Comparison of ENCODE assay signal across 26 cellular contexts in genomic region chr5:62373382-62373781, GRCh38. TPM values are rescaled to one million over a fixed set of nuclear protein-coding genes. Genes with fewer than 3 reads are reported as not detected.
A peak's percentile ranks its signal among the peaks of the same experiment; 100 is the strongest.
DNase-seq lines count a peak whose midpoint lies in the region; ATAC-seq, FAIRE-seq and TF ChIP-seq lines count a peak whose summit lies in the region.
"Had no signal": no experiment of that assay in that cellular context is flagged by ENCODE, and none has a peak within 500 bp of the region (broad histone marks: within the 10 kb centered on the region; RNA-seq: fewer than 3 reads in every experiment).

No MANE protein-coding gene starts in this region.

- WGBS in K562 (ENCODE audit: insufficient coverage, low coverage, missing lambda C conversion rate) = 94% methylated on average over 3 of the region's 3 CpGs

- no peak for TF ChIP-seq RAD21 in K562 (CRISPR knock-in tag; conservative IDR thresholded peaks at IDR 0.05 in 1 of 2, IDR thresholded peaks at IDR 0.05 in 1 of 2)

- H3K79me2 ChIP-seq in K562 (ENCODE audit: control insufficient read depth, insufficient read depth, low read length) = no peaks in the 10 kb centered on the region

- DNase-seq in activated naive CD8-positive, alpha-beta T cell treated with anti-CD3 and anti-CD28 coated beads for 36 hours = no peak
- DNase-seq in activated naive CD8-positive, alpha-beta T cell treated with anti-CD3 and anti-CD28 coated beads, Interleukin-2, amount 50 U/mL, for 24 hours = no peak
- DNase-seq in K562 (ENCODE audit: extremely low read depth in 1 of 4, low spot score in 3 of 4) = no peak
- no peak for DNase-seq in stimulated activated effector memory CD8-positive, alpha-beta T cell treated with anti-CD3 and anti-CD28 coated beads, Interleukin-12 subunit alpha, Interleukin-12 subunit beta, amount 100 ng/mL, for 72 hours (ENCODE audit: low spot score in 2 of 2)
- no peak for DNase-seq in posterior cingulate gyrus
- no peak for DNase-seq in NCI-H748 treated with DMSO at 0.1 percent for 48 hours (lab: John Stamatoyannopoulos, UW)
- DNase-seq: AML-193; CD8-positive, alpha-beta memory T cell; DMS 273 treated with DMSO at 0.1 percent for 48 hours; DMS79 treated with DMSO at 0.1 percent for 48 hours; GF-D8; H9; HFFc6; IMR-90; MM.1S; NCI-H2029 treated with DMSO at 0.1 percent for 48 hours; NCI-H526 treated with DMSO at 0.1 percent for 48 hours; Right ventricle myocardium superior; RPMI8226 had no signal

- peaks cover 8% of the 10 kb centered on the region for H3K4me1 Mint-ChIP-seq in activated naive CD8-positive, alpha-beta T cell treated with anti-CD3 and anti-CD28 coated beads for 36 hours
- peaks cover 7% of the 10 kb centered on the region for H3K4me1 Mint-ChIP-seq in activated naive CD8-positive, alpha-beta T cell treated with anti-CD3 and anti-CD28 coated beads, Interleukin-2, amount 50 U/mL, for 24 hours
- peaks cover 12% of the 10 kb centered on the region for H3K4me1 Mint-ChIP-seq in stimulated activated effector memory CD8-positive, alpha-beta T cell treated with anti-CD3 and anti-CD28 coated beads, Interleukin-12 subunit alpha, Interleukin-12 subunit beta, amount 100 ng/mL, for 72 hours
- H3K4me1 Mint-ChIP-seq: GM23338, H9 had no signal

- in situ Hi-C loops in K562 (cut with MboI) = no loop called here

- H3K27ac Mint-ChIP-seq in activated naive CD8-positive, alpha-beta T cell treated with anti-CD3 and anti-CD28 coated beads for 36 hours = peak overlapping the region; percentile 51
- no peak overlapping the region for H3K27ac Mint-ChIP-seq in activated naive CD8-positive, alpha-beta T cell treated with anti-CD3 and anti-CD28 coated beads, Interleukin-2, amount 50 U/mL, for 24 hours
- peak overlapping the region; percentile 54 for H3K27ac Mint-ChIP-seq in stimulated activated effector memory CD8-positive, alpha-beta T cell treated with anti-CD3 and anti-CD28 coated beads, Interleukin-12 subunit alpha, Interleukin-12 subunit beta, amount 100 ng/mL, for 72 hours
- H3K27ac Mint-ChIP-seq: GM23338, H9, HFFc6 had no signal

- no peak overlapping the region for H2AFZ ChIP-seq in K562 (ENCODE audit: low read depth, low read length)
- H2AFZ ChIP-seq: GM23338 had no signal

- no peak overlapping the region for H3K4me3 Mint-ChIP-seq in activated naive CD8-positive, alpha-beta T cell treated with anti-CD3 and anti-CD28 coated beads for 36 hours
- no peak overlapping the region for H3K4me3 Mint-ChIP-seq in activated naive CD8-positive, alpha-beta T cell treated with anti-CD3 and anti-CD28 coated beads, Interleukin-2, amount 50 U/mL, for 24 hours
- no peak overlapping the region for H3K4me3 Mint-ChIP-seq in stimulated activated effector memory CD8-positive, alpha-beta T cell treated with anti-CD3 and anti-CD28 coated beads, Interleukin-12 subunit alpha, Interleukin-12 subunit beta, amount 100 ng/mL, for 72 hours
- H3K4me3 Mint-ChIP-seq: CD8-positive, alpha-beta memory T cell; GM23338; H9; HFFc6 had no signal

- CTCF ChIA-PET in HEK293 (lab: Yijun Ruan, JAX) (interaction anchor here (0.7 kb wide), 2 partner anchors 1427 to 1538 kb away, joined by 3 read pairs; no protein-coding TSS in a partner anchor), K562 (lab: Yijun Ruan, JAX; ENCODE audit: low intra/inter-chr PET ratio) (no interaction called here)

- no peaks in the 10 kb centered on the region for H4K20me1 ChIP-seq in K562 (replicated peaks; ENCODE audit: control insufficient read depth, insufficient read depth, low read length)

- H3K9me3 Mint-ChIP-seq in activated naive CD8-positive, alpha-beta T cell treated with anti-CD3 and anti-CD28 coated beads for 36 hours = no peaks in the 10 kb centered on the region
- no peaks in the 10 kb centered on the region for H3K9me3 Mint-ChIP-seq in activated naive CD8-positive, alpha-beta T cell treated with anti-CD3 and anti-CD28 coated beads, Interleukin-2, amount 50 U/mL, for 24 hours
- H3K9me3 Mint-ChIP-seq in stimulated activated effector memory CD8-positive, alpha-beta T cell treated with anti-CD3 and anti-CD28 coated beads, Interleukin-12 subunit alpha, Interleukin-12 subunit beta, amount 100 ng/mL, for 72 hours = no peaks in the 10 kb centered on the region
- H3K9me3 Mint-ChIP-seq: CD8-positive, alpha-beta memory T cell; GM23338; H9; HFFc6 had no signal

- no peaks in the 10 kb centered on the region for H3K9me3 ChIP-seq in HEK293 (ENCODE audit: control insufficient read depth, insufficient read depth, low read depth, low read length)
- no peaks in the 10 kb centered on the region for H3K9me3 ChIP-seq in K562 (replicated peaks; ENCODE audit: control insufficient read depth, insufficient read depth, low read depth, low read length)
- H3K9me3 ChIP-seq: A549; BLaER1 treated with 17β-estradiol and CSF1 and Interleukin-3, amounts not matched to agents 10 nM and 100 nM; SJSA1 had no signal

- FAIRE-seq in K562 (lab: Jason Lieb, UNC) = no peak
- FAIRE-seq: A549, GM12891 had no signal

- no peak for TF ChIP-seq EP300 in K562 (IDR thresholded peaks at IDR 0.05; ENCODE audit: low read length)

- BruUV-seq in K562 (replicated peaks; lab: Mats Ljungman, UMichigan) = no TSS peak

- H3K4me1 ChIP-seq in HEK293 (ENCODE audit: control insufficient read depth, insufficient read depth, low read length) (no peaks in the 10 kb centered on the region), K562 (replicated peaks in 1 of 2; ENCODE audit: control insufficient read depth in 2 of 2, insufficient read depth in 2 of 2, low read length in 2 of 2) (peaks cover 8 to 9% of the 10 kb centered on the region in 2 experiments)
- H3K4me1 ChIP-seq: BLaER1 treated with 17β-estradiol and CSF1 and Interleukin-3, amounts not matched to agents 10 nM and 100 nM; SJSA1 had no signal

- H3K27me3 Mint-ChIP-seq in activated naive CD8-positive, alpha-beta T cell treated with anti-CD3 and anti-CD28 coated beads for 36 hours = no peaks in the 10 kb centered on the region
- no peaks in the 10 kb centered on the region for H3K27me3 Mint-ChIP-seq in activated naive CD8-positive, alpha-beta T cell treated with anti-CD3 and anti-CD28 coated beads, Interleukin-2, amount 50 U/mL, for 24 hours
- H3K27me3 Mint-ChIP-seq: CD8-positive, alpha-beta memory T cell had no signal

- no peak for ATAC-seq in activated naive CD8-positive, alpha-beta T cell treated with anti-CD3 and anti-CD28 coated beads, Interleukin-2, amount 50 U/mL, for 24 hours
- no peak for ATAC-seq in K562
- ATAC-seq in stimulated activated effector memory CD8-positive, alpha-beta T cell treated with anti-CD3 and anti-CD28 coated beads, Interleukin-12 subunit alpha, Interleukin-12 subunit beta, amount 100 ng/mL, for 72 hours = no peak
- ATAC-seq: A549, GM23338 had no signal

- H3K4me3 ChIP-seq in HEK293 (ENCODE audit: low read depth, low read length) (no peak overlapping the region), K562 (no peak overlapping the region)
- H3K4me3 ChIP-seq: A549; BLaER1 treated with 17β-estradiol and CSF1 and Interleukin-3, amounts not matched to agents 10 nM and 100 nM; GM23338; SJSA1 had no signal

- POLR2A ChIA-PET in HEK293 (lab: Yijun Ruan, JAX) = interaction anchor here (1.3 kb wide), 1 partner anchor 30 kb away, joined by 4 read pairs; the partner anchor contains the start of gene DIMT1
- POLR2A ChIA-PET in K562 (lab: Yijun Ruan, JAX) = no interaction called here

- peaks cover 19% of the 10 kb centered on the region for H3K36me3 Mint-ChIP-seq in activated naive CD8-positive, alpha-beta T cell treated with anti-CD3 and anti-CD28 coated beads for 36 hours
- H3K36me3 Mint-ChIP-seq in activated naive CD8-positive, alpha-beta T cell treated with anti-CD3 and anti-CD28 coated beads, Interleukin-2, amount 50 U/mL, for 24 hours (ENCODE audit: low read depth) = peaks cover 41% of the 10 kb centered on the region
- H3K36me3 Mint-ChIP-seq in stimulated activated effector memory CD8-positive, alpha-beta T cell treated with anti-CD3 and anti-CD28 coated beads, Interleukin-12 subunit alpha, Interleukin-12 subunit beta, amount 100 ng/mL, for 72 hours = peaks cover 100% of the 10 kb centered on the region

- H3K36me3 ChIP-seq in HEK293 (ENCODE audit: control insufficient read depth in 2 of 2, insufficient read depth in 1 of 2, low read length in 2 of 2) = peaks cover 62 to 67% of the 10 kb centered on the region in 2 experiments
- H3K36me3 ChIP-seq in K562 (ENCODE audit: control insufficient read depth, insufficient read depth, low read length) = peaks cover 83% of the 10 kb centered on the region

- H3K27me3 ChIP-seq in K562 (ENCODE audit: control insufficient read depth in 2 of 2, insufficient read depth in 2 of 2, low read length in 2 of 2) = no peaks in the 10 kb centered on the region
- H3K27me3 ChIP-seq: BLaER1 treated with 17β-estradiol and CSF1 and Interleukin-3, amounts not matched to agents 10 nM and 100 nM; SJSA1 had no signal

- H3K4me2 ChIP-seq in K562 (ENCODE audit: insufficient read depth, low read length) = no peak overlapping the region
- H3K4me2 ChIP-seq: A549; BLaER1 treated with 17β-estradiol and CSF1 and Interleukin-3, amounts not matched to agents 10 nM and 100 nM; GM23338; KMS-11 had no signal

- TF ChIP-seq CTCF in HEK293 (tag by site-specific recombination; IDR thresholded peaks at IDR 0.05) = no peak
- no peak for TF ChIP-seq CTCF in K562 (IDR thresholded peaks at IDR 0.05 in 2 of 3, conservative IDR thresholded peaks at IDR 0.05 in 1 of 3; ENCODE audit: insufficient read depth in 2 of 3, low read depth in 1 of 3, low read length in 3 of 3)

- no peaks in the 10 kb centered on the region for H3K9me1 ChIP-seq in K562 (ENCODE audit: control insufficient read depth, insufficient read depth, low read length)

- no peak overlapping the region for H3K9ac ChIP-seq in K562 (ENCODE audit: insufficient read depth in 1 of 2, low read depth in 2 of 2, low read length in 2 of 2)
- H3K9ac ChIP-seq: BLaER1 treated with 17β-estradiol and CSF1 and Interleukin-3, amounts not matched to agents 10 nM and 100 nM; KMS-11 had no signal

- intact Hi-C loops in K562 (cut with micrococcal nuclease) (no loop called here), posterior cingulate gyrus (cut with DNase I) (no loop called here)

- no peak overlapping the region for H3K27ac ChIP-seq in HEK293 (ENCODE audit: extremely low read depth, low read depth, low read length)
- no peak overlapping the region for H3K27ac ChIP-seq in K562 (ENCODE audit: extremely low read depth, low read depth, low read length)
- H3K27ac ChIP-seq: A549; BLaER1 treated with 17β-estradiol and CSF1 and Interleukin-3, amounts not matched to agents 10 nM and 100 nM; KMS-11; SJSA1 had no signal

- TF ChIP-seq POLR2A in K562 (conservative IDR thresholded peaks at IDR 0.05) = no peak

RNA-seq across cellular contexts. Expression of gene DIMT1, which starts 30.3 kb away (rescaled TPM):
- 10 to 100 TPM; 59.6 to 62.5 TPM for total RNA-seq in activated naive CD8-positive, alpha-beta T cell treated with anti-CD3 and anti-CD28 coated beads for 36 hours
- 25.7 and 41.2 TPM in 2 replicates for total RNA-seq in K562 (2011; cell fraction: chromatin; rRNA removed; ENCODE audit: low replicate concordance)
- total RNA-seq in K562 (2011; cell fraction: nucleolus; rRNA removed) = 17.6 and 19.8 TPM in 2 replicates
- total RNA-seq in K562 (2011; cell fraction: nucleoplasm; rRNA removed) = 20.8 and 26.9 TPM in 2 replicates
- total RNA-seq in K562 (2014; rRNA removed) = 66.8 and 117 TPM in 2 replicates
- 54.1 and 67.6 TPM in 2 replicates for total RNA-seq in K562 (2014; rRNA removed; fragmentation: Illumina TruSeq; extraction: Trizol)
- 47.2 and 48.5 TPM in 2 replicates for total RNA-seq in K562 (2015; rRNA removed; fragmentation: Illumina TruSeq; extraction: Trizol)
- 64.3 and 64.5 TPM in 2 replicates for total RNA-seq in K562 (2021)
- polyA plus RNA-seq in K562 (2011; rRNA removed) = 56.4 and 85.3 TPM in 2 replicates
- 28.3 and 31.9 TPM in 2 replicates for polyA plus RNA-seq in K562 (2011; cell fraction: cytosol; rRNA removed)
- polyA plus RNA-seq in K562 (2011; cell fraction: nucleus; rRNA removed) = 38.6 and 42.2 TPM in 2 replicates
- 49.7 and 50.9 TPM in 2 replicates for polyA plus RNA-seq in K562 (2012)
- polyA plus RNA-seq in K562 (2014; fragmentation: Illumina TruSeq; extraction: Trizol) = 54.9 and 59.1 TPM in 2 replicates
- 10 to 100 TPM; 28.9 to 39.9 TPM for polyA plus RNA-seq in K562 (2014; fragmentation: Nextera tagmentation; extraction: Ambion mirVana)
- polyA plus RNA-seq in K562 (2014; rRNA removed) = 53.3 and 73.8 TPM in 2 replicates
- polyA minus RNA-seq in K562 (2011; rRNA and poly(A)+ RNA removed) = 43.7 and 59.4 TPM in 2 replicates
- 13.9 and 21.2 TPM in 2 replicates for polyA minus RNA-seq in K562 (2011; cell fraction: cytosol; rRNA and poly(A)+ RNA removed)
- polyA minus RNA-seq in K562 (2011; cell fraction: nucleus; rRNA and poly(A)+ RNA removed) = 20.9 and 21.4 TPM in 2 replicates

RNA-seq across cellular contexts. Expression of gene IPO11, which starts 39.2 kb away (rescaled TPM):
- total RNA-seq in activated naive CD8-positive, alpha-beta T cell treated with anti-CD3 and anti-CD28 coated beads for 36 hours = 10 to 100 TPM; 73.4 to 77.1 TPM
- total RNA-seq in K562 (2011; cell fraction: chromatin; rRNA removed; ENCODE audit: low replicate concordance) = 185 and 259 TPM in 2 replicates
- 33.7 and 40.3 TPM in 2 replicates for total RNA-seq in K562 (2011; cell fraction: nucleolus; rRNA removed)
- 102 and 134 TPM in 2 replicates for total RNA-seq in K562 (2011; cell fraction: nucleoplasm; rRNA removed)
- total RNA-seq in K562 (2014; rRNA removed) = 44.6 and 57.7 TPM in 2 replicates
- 94.0 and 105 TPM in 2 replicates for total RNA-seq in K562 (2014; rRNA removed; fragmentation: Illumina TruSeq; extraction: Trizol)
- 66.9 and 70.9 TPM in 2 replicates for total RNA-seq in K562 (2015; rRNA removed; fragmentation: Illumina TruSeq; extraction: Trizol)
- total RNA-seq in K562 (2021) = 96.0 and 101 TPM in 2 replicates
- 71.6 and 85.9 TPM in 2 replicates for polyA plus RNA-seq in K562 (2011; rRNA removed)
- polyA plus RNA-seq in K562 (2011; cell fraction: cytosol; rRNA removed) = 46.8 and 52.7 TPM in 2 replicates
- 55.7 and 69.0 TPM in 2 replicates for polyA plus RNA-seq in K562 (2011; cell fraction: nucleus; rRNA removed)
- 29.9 and 34.4 TPM in 2 replicates for polyA plus RNA-seq in K562 (2012)
- polyA plus RNA-seq in K562 (2014; fragmentation: Illumina TruSeq; extraction: Trizol) = 82.1 and 91.6 TPM in 2 replicates
- 10 to 100 TPM; 39.5 to 45.4 TPM for polyA plus RNA-seq in K562 (2014; fragmentation: Nextera tagmentation; extraction: Ambion mirVana)
- polyA plus RNA-seq in K562 (2014; rRNA removed) = 35.4 and 38.7 TPM in 2 replicates
- 273 and 294 TPM in 2 replicates for polyA minus RNA-seq in K562 (2011; rRNA and poly(A)+ RNA removed)
- polyA minus RNA-seq in K562 (2011; cell fraction: cytosol; rRNA and poly(A)+ RNA removed) = 64.4 and 95.9 TPM in 2 replicates
- 62.2 and 109 TPM in 2 replicates for polyA minus RNA-seq in K562 (2011; cell fraction: nucleus; rRNA and poly(A)+ RNA removed)
